20 cellular contexts compared by ENCODE assay signal in the genomic region with DNA sequence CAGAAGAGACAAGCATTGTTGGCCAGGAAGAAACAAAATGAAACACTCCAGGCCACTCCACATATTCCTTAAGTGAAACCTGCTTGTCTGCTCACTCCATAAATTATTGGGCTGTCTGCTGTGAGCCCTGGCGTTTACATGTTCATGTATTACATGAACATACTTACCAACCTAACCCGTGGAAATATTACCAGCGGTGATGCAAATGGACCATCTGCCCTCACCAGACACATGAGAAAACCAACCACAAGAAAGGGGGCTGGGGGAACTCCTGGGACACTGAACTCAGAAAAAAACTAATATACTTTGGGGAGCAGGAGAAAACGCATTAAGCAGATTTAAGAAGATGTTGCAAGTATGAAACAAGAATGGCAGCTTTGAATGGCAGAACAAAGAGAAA.
A peak's percentile ranks its signal among the peaks of the same experiment; 100 is the strongest.
DNase-seq lines count a peak whose midpoint lies in the region; ATAC-seq and TF ChIP-seq lines count a peak whose summit lies in the region.
"Had no signal": no experiment of that assay in that cellular context is flagged by ENCODE, and none has a peak within 500 bp of the region (broad histone marks: within the 10 kb centered on the region; RNA-seq: fewer than 3 reads in every experiment).

No MANE protein-coding gene starts in this region.

- H3K9me3 Mint-ChIP-seq in activated T-cell treated with anti-CD3 and anti-CD28 coated beads, Interleukin-2, amount 50 U/mL, for 72 hours: peaks cover 6 to 8% of the 10 kb centered on the region in 2 donors
- H3K9me3 Mint-ChIP-seq in type B pancreatic cell: peaks cover 21% of the 10 kb centered on the region

- no peak overlapping the region for H3K4me2 ChIP-seq in hepatocyte

- POLR2A ChIA-PET in HEK293T (lab: Yijun Ruan, JAX): no interaction called here

- no peaks in the 10 kb centered on the region for H3K79me2 ChIP-seq in hepatocyte

- H3K4me3 ChIP-seq in RWPE2 (ENCODE audit: severe bottlenecking) (no peak overlapping the region), hepatocyte (no peak overlapping the region)
- H3K4me3 ChIP-seq: K562 had no signal

- H3K27ac Mint-ChIP-seq in activated T-cell treated with anti-CD3 and anti-CD28 coated beads, Interleukin-2, amount 50 U/mL, for 72 hours: peak overlapping the region; percentile 93
- H3K27ac Mint-ChIP-seq in type B pancreatic cell: peak overlapping the region; percentile 100
- H3K27ac Mint-ChIP-seq: CD4-positive, alpha-beta memory T cell; H9 had no signal

- TF ChIP-seq CTCF in RWPE2 (IDR thresholded peaks at IDR 0.05; ENCODE audit: poor library complexity, severe bottlenecking): no peak
- no peak for TF ChIP-seq CTCF in hepatocyte (IDR thresholded peaks at IDR 0.05; ENCODE audit: poor library complexity)
- no peak for TF ChIP-seq CTCF in type B pancreatic cell (conservative IDR thresholded peaks at IDR 0.05)

- H3K27ac ChIP-seq in RWPE2 (ENCODE audit: poor library complexity, severe bottlenecking) (peak overlapping the region; percentile 63), hepatocyte (peak overlapping the region; percentile 95)

- H3K36me3 ChIP-seq in RWPE2 (ENCODE audit: low read depth): no peaks in the 10 kb centered on the region
- no peaks in the 10 kb centered on the region for H3K36me3 ChIP-seq in hepatocyte (replicated peaks; ENCODE audit: insufficient read depth, low read depth)

- ATAC-seq in activated T-cell treated with anti-CD3 and anti-CD28 coated beads, Interleukin-2, amount 50 U/mL, for 72 hours (replicated peaks in 1 of 2): no peak
- ATAC-seq in RWPE2 (ENCODE audit: low read depth) (no peak), HG03565 (IDR thresholded peaks at IDR 0.05; ENCODE audit: unreplicated experiment) (no peak)
- ATAC-seq: K562, SK-N-SH treated with all-trans-retinoic acid at 6 μM for 48 hours had no signal

- H3K9me2 ChIP-seq in hepatocyte (replicated peaks; ENCODE audit: insufficient read depth): no peaks in the 10 kb centered on the region

- H3K4me1 ChIP-seq in RWPE2 (ENCODE audit: insufficient read depth, poor library complexity, severe bottlenecking) (peaks cover 28% of the 10 kb centered on the region), hepatocyte (ENCODE audit: insufficient read depth) (peaks cover 19% of the 10 kb centered on the region)

- CTCF ChIA-PET in HEK293T (lab: Yijun Ruan, JAX): no interaction called here

- H3K4me3 Mint-ChIP-seq in activated T-cell treated with anti-CD3 and anti-CD28 coated beads, Interleukin-2, amount 50 U/mL, for 72 hours: no peak overlapping the region
- H3K4me3 Mint-ChIP-seq in type B pancreatic cell: no peak overlapping the region
- H3K4me3 Mint-ChIP-seq: CD4-positive, alpha-beta memory T cell; H9 had no signal

- no peaks in the 10 kb centered on the region for H3K27me3 Mint-ChIP-seq in activated T-cell treated with anti-CD3 and anti-CD28 coated beads, Interleukin-2, amount 50 U/mL, for 72 hours (ENCODE audit: low read depth)
- H3K27me3 Mint-ChIP-seq in type B pancreatic cell: no peaks in the 10 kb centered on the region
- H3K27me3 Mint-ChIP-seq: CD4-positive, alpha-beta memory T cell had no signal

- H3K9me3 ChIP-seq in RWPE2 (ENCODE audit: severe bottlenecking): no peaks in the 10 kb centered on the region
- H3K9me3 ChIP-seq in hepatocyte (ENCODE audit: low read depth): no peaks in the 10 kb centered on the region

- H3K36me3 Mint-ChIP-seq in activated T-cell treated with anti-CD3 and anti-CD28 coated beads, Interleukin-2, amount 50 U/mL, for 72 hours (ENCODE audit: insufficient read depth in 2 of 2): peaks cover 0 to 2% of the 10 kb centered on the region in 2 donors
- peaks cover 6% of the 10 kb centered on the region for H3K36me3 Mint-ChIP-seq in type B pancreatic cell
- H3K36me3 Mint-ChIP-seq: CD4-positive, alpha-beta memory T cell had no signal

- H3K27me3 ChIP-seq in RWPE2 (ENCODE audit: insufficient read depth, poor library complexity, severe bottlenecking): no peaks in the 10 kb centered on the region
- no peaks in the 10 kb centered on the region for H3K27me3 ChIP-seq in hepatocyte

- 88% methylated on average over 4 of the region's 4 CpGs for WGBS in hepatocyte (ENCODE audit: low lambda C conversion rate, missing lambda C conversion rate)

- no peak overlapping the region for H2AFZ ChIP-seq in hepatocyte

- H4K20me1 ChIP-seq in hepatocyte (ENCODE audit: insufficient read depth, poor library complexity, severe bottlenecking): no peaks in the 10 kb centered on the region

- no peaks in the 10 kb centered on the region for H3K4me1 Mint-ChIP-seq in activated T-cell treated with anti-CD3 and anti-CD28 coated beads, Interleukin-2, amount 50 U/mL, for 72 hours (ENCODE audit: low read depth)
- peaks cover 9% of the 10 kb centered on the region for H3K4me1 Mint-ChIP-seq in type B pancreatic cell (ENCODE audit: unreplicated experiment)
- H3K4me1 Mint-ChIP-seq: H9 had no signal

- no peak for DNase-seq in activated T-cell treated with anti-CD3 and anti-CD28 coated beads, Interleukin-2, amount 50 U/mL, for 72 hours
- no peak for DNase-seq in activated T-cell treated with anti-CD3 and anti-CD28 coated beads, Interleukin-2, amount 50 U/mL, for 1 hour
- no peak for DNase-seq in RWPE2 (ENCODE audit: low spot score)
- no peak for DNase-seq in hepatocyte (ENCODE audit: low spot score)
- no peak for DNase-seq in type B pancreatic cell (ENCODE audit: extremely low spot score, unreplicated experiment)
- no peak for DNase-seq in stimulated activated CD4-positive, alpha-beta T cell treated with anti-CD3 and anti-CD28 coated beads, Interleukin-2, amount 100 ng/mL, for 48 hours
- DNase-seq in HEK293T (ENCODE audit: extremely low spot score): no peak
- DNase-seq: 8988T; CD4-positive, alpha-beta memory T cell; GF-D8; H9; NCI-H1417 treated with DMSO at 0.1 percent for 48 hours; NCI-H2029; NCI-H2171 treated with DMSO at 0.1 percent for 48 hours; NCI-H510A; NCI-H82; SHP77 treated with DMSO at 0.1 percent for 48 hours had no signal

TF ChIP-seq in HEK293T, 16 proteins besides CTCF, POLR2A, EP300 and RAD21:
- TF ChIP-seq, protein P1, sequence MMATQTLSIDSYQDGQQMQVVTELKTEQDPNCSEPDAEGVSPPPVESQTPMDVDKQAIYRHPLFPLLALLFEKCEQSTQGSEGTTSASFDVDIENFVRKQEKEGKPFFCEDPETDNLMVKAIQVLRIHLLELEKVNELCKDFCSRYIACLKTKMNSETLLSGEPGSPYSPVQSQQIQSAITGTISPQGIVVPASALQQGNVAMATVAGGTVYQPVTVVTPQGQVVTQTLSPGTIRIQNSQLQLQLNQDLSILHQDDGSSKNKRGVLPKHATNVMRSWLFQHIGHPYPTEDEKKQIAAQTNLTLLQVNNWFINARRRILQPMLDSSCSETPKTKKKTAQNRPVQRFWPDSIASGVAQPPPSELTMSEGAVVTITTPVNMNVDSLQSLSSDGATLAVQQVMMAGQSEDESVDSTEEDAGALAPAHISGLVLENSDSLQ (IDR thresholded peaks at IDR 0.05): no peak
- TF ChIP-seq TARDBP (IDR thresholded peaks at IDR 0.05) (no peak), CTBP1 (IDR thresholded peaks at IDR 0.05; ENCODE audit: borderline replicate concordance) (no peak), SP1 (IDR thresholded peaks at IDR 0.05) (no peak), L3MBTL2 (conservative IDR thresholded peaks at IDR 0.05) (no peak), ARNT (IDR thresholded peaks at IDR 0.05) (no peak), NFRKB (IDR thresholded peaks at IDR 0.05) (no peak), SUZ12 (IDR thresholded peaks at IDR 0.05) (no peak), FOXK2 (IDR thresholded peaks at IDR 0.05) (no peak)
